ENCODE assay signal across 29 cellular contexts in the genomic region with DNA sequence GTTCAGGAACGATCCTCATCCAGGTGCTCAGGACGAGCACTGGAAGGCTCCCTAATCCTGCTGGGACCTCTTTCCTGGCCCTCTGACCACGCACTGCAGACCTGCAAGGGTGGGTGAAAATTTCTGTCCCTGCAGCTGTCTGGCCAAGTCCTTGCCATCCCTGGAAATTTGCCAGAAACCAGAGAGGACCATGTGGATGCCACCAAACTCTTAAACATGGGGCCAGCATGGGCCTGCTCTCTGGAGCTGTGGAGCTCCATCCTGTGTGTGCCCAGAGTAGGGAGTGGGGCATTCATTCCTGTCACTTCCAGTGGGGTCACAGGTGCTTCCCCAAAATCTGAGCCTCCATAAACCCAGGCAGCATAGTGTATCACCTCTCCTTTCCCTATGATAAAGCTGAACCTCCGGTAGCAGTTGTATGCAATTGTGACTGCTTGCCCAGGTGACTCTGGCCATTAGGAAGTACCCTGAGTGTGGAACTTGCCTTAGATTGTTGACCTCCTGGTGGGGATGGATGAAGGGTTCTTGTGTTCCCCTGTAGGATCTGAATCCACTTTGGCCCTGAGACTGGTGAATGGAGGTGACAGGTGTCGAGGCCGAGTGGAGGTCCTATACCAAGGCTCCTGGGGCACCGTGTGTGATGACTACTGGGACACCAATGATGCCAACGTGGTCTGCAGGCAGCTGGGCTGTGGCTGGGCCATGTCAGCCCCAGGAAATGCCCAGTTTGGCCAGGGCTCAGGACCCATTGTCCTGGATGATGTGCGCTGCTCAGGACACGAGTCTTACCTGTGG. TPM values are rescaled to one million over a fixed set of nuclear protein-coding genes. Genes with fewer than 3 reads are reported as not detected.
"Had no signal": no experiment of that assay in that cellular context is flagged by ENCODE, and none has a peak within 500 bp of the region (broad histone marks: within the 10 kb centered on the region; RNA-seq: fewer than 3 reads in every experiment).

No MANE protein-coding gene starts in this region.

- H3K36me3 ChIP-seq: heart right ventricle, left ventricle myocardium inferior, neutrophil, stomach, thyroid gland, transverse colon, upper lobe of left lung had no signal

- H3K4me1 ChIP-seq: heart right ventricle, left ventricle myocardium inferior, parathyroid adenoma, stomach, testis, thyroid gland, transverse colon, upper lobe of left lung had no signal

- H3K4me3 ChIP-seq: heart right ventricle, hepatocyte, left ventricle myocardium inferior, lung, mucosa of descending colon, stomach, testis, thyroid gland, transverse colon, upper lobe of left lung had no signal

- ATAC-seq: heart right ventricle; mucosa of descending colon; naive thymus-derived CD8-positive, alpha-beta T cell; right cardiac atrium; sciatic nerve; stimulated activated naive B cell treated with anti-CD40 and anti-IgM and Interleukin-4, amounts not matched to agents 10 μg/mL and 1 μg/mL and 100 μg/mL, for 72 hours; stimulated activated naive CD8-positive, alpha-beta T cell treated with anti-CD3 and anti-CD28 coated beads, Interleukin-15, Interleukin-2, amounts not matched to agents 100 U/mL and 50 U/mL, for 24 hours had no signal

- H3K27ac ChIP-seq: heart right ventricle, hepatocyte, left ventricle myocardium inferior, neutrophil, parathyroid adenoma, stomach, testis, thyroid gland, transverse colon, upper lobe of left lung had no signal

- H3K9ac ChIP-seq: parathyroid adenoma had no signal

- H3K9me3 ChIP-seq: heart right ventricle, left ventricle myocardium inferior, mucosa of descending colon, neutrophil, stomach, testis, thyroid gland, transverse colon, upper lobe of left lung had no signal

- DNase-seq: heart right ventricle; islet precursor cell; left ventricle myocardium inferior; mesendoderm; midbrain; mucosa of descending colon; occipital lobe; retina; right cardiac atrium; small intestine; stimulated activated CD4-positive, alpha-beta T cell treated with anti-CD3 and anti-CD28 coated beads, Interleukin-1b, Interleukin-23, amount 100 ng/mL, for 48 hours; stimulated activated CD4-positive, alpha-beta T cell treated with anti-CD3 and anti-CD28 coated beads, Interleukin-2, amount 100 ng/mL, for 48 hours; stimulated activated CD4-positive, alpha-beta T cell treated with anti-CD3 and anti-CD28 coated beads, Interleukin-4, amount 100 ng/mL, for 4 hours; stimulated activated CD8-positive, alpha-beta memory T cell treated with anti-CD3 and anti-CD28 coated beads, Interleukin-4, amount 100 ng/mL, for 48 hours; stimulated activated naive B cell treated with anti-CD40 and anti-IgM and Interleukin-4, amounts not matched to agents 10 μg/mL and 1 μg/mL and 100 μg/mL, for 72 hours; stimulated activated naive CD8-positive, alpha-beta T cell treated with anti-CD3 and anti-CD28 coated beads, Interleukin-15, Interleukin-2, amounts not matched to agents 100 U/mL and 50 U/mL, for 24 hours; stomach; testis; thyroid gland; transverse colon had no signal

- H2AFZ ChIP-seq: hepatocyte, parathyroid adenoma had no signal

- H3K4me2 ChIP-seq: hepatocyte had no signal

- H3K79me2 ChIP-seq: hepatocyte, parathyroid adenoma had no signal

- H3K27me3 ChIP-seq: heart right ventricle, hepatocyte, neutrophil, stomach, testis, thyroid gland, transverse colon, upper lobe of left lung had no signal

RNA-seq across cellular contexts. Expression of gene DMBT1, which starts 57.1 kb away (rescaled TPM):
- total RNA-seq: naive thymus-derived CD8-positive, alpha-beta T cell; neural crest cell; pulmonary artery endothelial cell; sciatic nerve had no signal
- polyA plus RNA-seq: hepatocyte; naive thymus-derived CD8-positive, alpha-beta T cell had no signal
